8 cellular contexts compared by ENCODE assay signal in the genomic region with DNA sequence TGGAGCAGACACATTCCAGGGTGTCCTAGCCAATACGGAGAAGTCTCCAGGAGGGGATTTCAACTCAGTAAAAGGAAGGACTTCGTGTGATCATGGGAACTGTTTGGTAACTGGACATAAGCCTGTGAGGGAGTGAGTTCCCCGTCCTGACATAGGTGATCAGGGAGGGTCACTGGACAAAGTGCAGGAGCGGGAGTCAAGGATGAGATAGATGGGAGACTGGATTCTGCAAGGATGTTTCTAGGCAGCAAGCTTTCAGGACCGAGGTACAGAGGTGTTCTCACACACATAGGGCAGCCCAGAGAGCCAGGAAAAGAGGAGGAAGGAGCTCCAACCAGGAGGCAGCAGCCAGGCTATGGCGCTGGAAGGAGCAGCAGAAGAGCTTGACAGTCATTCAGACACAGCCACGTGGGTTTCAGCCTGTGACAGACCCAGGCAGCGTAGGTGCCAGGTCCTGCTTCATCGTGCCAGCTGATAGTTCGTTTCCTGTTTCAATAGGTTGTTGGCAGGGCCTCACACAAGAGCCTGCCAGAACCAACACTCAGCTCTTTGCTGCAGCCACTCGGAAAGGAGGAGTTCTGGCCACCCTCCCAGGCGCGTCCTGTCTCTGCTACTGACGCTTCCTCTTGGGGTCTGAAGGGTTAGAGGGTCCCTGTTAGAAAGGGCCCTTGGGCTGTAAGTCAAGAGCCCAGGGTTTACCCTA.
A peak's percentile ranks its signal among the peaks of the same experiment; 100 is the strongest.
DNase-seq lines count a peak whose midpoint lies in the region; ATAC-seq and TF ChIP-seq lines count a peak whose summit lies in the region.

No MANE protein-coding gene starts in this region.

- no peaks in the 10 kb centered on the region for H3K36me3 Mint-ChIP-seq in memory B cell

- H3K4me3 Mint-ChIP-seq in memory B cell: no peak overlapping the region

- no peak overlapping the region for H3K27ac Mint-ChIP-seq in memory B cell

- no peaks in the 10 kb centered on the region for H3K9me3 Mint-ChIP-seq in memory B cell

- CTCF ChIA-PET in AG04450 (lab: Charles Lee): interaction anchor here (0.5 to 1.5 kb wide), 2 partner anchors 39 to 186 kb away, joined by 3 to 4 read pairs; no protein-coding TSS in a partner anchor

- ATAC-seq in memory B cell (ENCODE audit: low read depth): peak; percentile 34
- no peak for ATAC-seq in GM19455 (IDR thresholded peaks at IDR 0.05; ENCODE audit: unreplicated experiment)
- ATAC-seq in GM18498 (IDR thresholded peaks at IDR 0.05; ENCODE audit: unreplicated experiment): no peak

- no peaks in the 10 kb centered on the region for H3K9me3 ChIP-seq in AG04450 (ENCODE audit: control insufficient read depth, insufficient read depth, low read length)

- POLR2A ChIA-PET in AG04450 (lab: Yijun Ruan, JAX): interaction anchor here (0.6 kb wide), 1 partner anchor 255 kb away, joined by 5 read pairs; no protein-coding TSS in a partner anchor

- TF ChIP-seq CTCF in AG04450 (IDR thresholded peaks at IDR 0.05; ENCODE audit: low read depth, low read length): no peak

- no peaks in the 10 kb centered on the region for H3K27me3 ChIP-seq in AG04450 (ENCODE audit: control insufficient read depth, insufficient read depth, low read length)

- H3K27me3 Mint-ChIP-seq in memory B cell: peaks cover 1% of the 10 kb centered on the region

- peak overlapping the region; percentile 31 for H3K27ac ChIP-seq in AG04450 (ENCODE audit: low read depth, low read length)

- peaks cover 10% of the 10 kb centered on the region for H3K4me1 Mint-ChIP-seq in memory B cell

- DNase-seq in AG04450 (ENCODE audit: low read depth, low spot score): no peak
- peak; percentile 83 for DNase-seq in NCI-H1105 (lab: John Stamatoyannopoulos, UW)
- DNase-seq in cerebellar cortex (ENCODE audit: low spot score): peak; percentile 98
- DNase-seq in memory B cell (ENCODE audit: low spot score in 2 of 2): no peak
- DNase-seq in HUDEP-2 (lab: John Stamatoyannopoulos, UW; ENCODE audit: unreplicated experiment in 76 of 76): no peak
- DNase-seq in HK-2 (ENCODE audit: unreplicated experiment): no peak

- H3K4me3 ChIP-seq in AG04450 (ENCODE audit: low read depth, low read length): no peak overlapping the region

Comparison
In these comparisons a context has a peak if more than half of its experiments do, and no peak if none do; other contexts are left out.
1. DNase-seq: peak in NCI-H1105 (single experiment) and cerebellar cortex (single experiment); none in AG04450 (single experiment), memory B cell (0 of 2), HUDEP-2 (0 of 76) and HK-2 (single experiment).